In genomic region chr3:17195192-17195611, GRCh38 we compare ENCODE assay signal across 8 cellular contexts.
A peak's percentile ranks its signal among the peaks of the same experiment; 100 is the strongest.
DNase-seq lines count a peak whose midpoint lies in the region; ATAC-seq and TF ChIP-seq lines count a peak whose summit lies in the region.

No MANE protein-coding gene starts in this region.

- peak overlapping the region; percentile 50 to 77 (median 65) for H3K4me2 ChIP-seq in BLaER1 treated with 17β-estradiol and CSF1 and Interleukin-3, amounts not matched to agents 10 nM and 100 nM

- whole genome bisulfite sequencing in suprapubic skin, result 17% methylated on average over 3 of the region's 3 CpGs

- no peaks in the 10 kb centered on the region for H3K9me3 Mint-ChIP-seq in CD8-positive, alpha-beta memory T cell

- peak overlapping the region in 7 of 11 experiments; percentile 6 to 63 (median 52); a peak in 11 of 22 replicates for H3K9ac ChIP-seq in BLaER1 treated with 17β-estradiol and CSF1 and Interleukin-3, amounts not matched to agents 10 nM and 100 nM

- H3K4me3 ChIP-seq in BLaER1 treated with 17β-estradiol and CSF1 and Interleukin-3, amounts not matched to agents 10 nM and 100 nM, result no peak overlapping the region
- no peak overlapping the region for H3K4me3 ChIP-seq in foreskin fibroblast (ENCODE audit: low read depth in 1 of 2, low read length in 2 of 2)
- H3K4me3 ChIP-seq in suprapubic skin, result no peak overlapping the region
- no peak overlapping the region for H3K4me3 ChIP-seq in CD8-positive, alpha-beta memory T cell (ENCODE audit: low read length)

- no peaks in the 10 kb centered on the region for H3K27me3 Mint-ChIP-seq in CD8-positive, alpha-beta memory T cell

- peaks cover 2 to 25% (median 7%) of the 10 kb centered on the region in 11 experiments; a peak in 11 of 22 replicates for H3K36me3 ChIP-seq in BLaER1 treated with 17β-estradiol and CSF1 and Interleukin-3, amounts not matched to agents 10 nM and 100 nM
- H3K36me3 ChIP-seq in suprapubic skin, result no peaks in the 10 kb centered on the region
- H3K36me3 ChIP-seq in CD8-positive, alpha-beta memory T cell (ENCODE audit: insufficient read depth, low read length), result no peaks in the 10 kb centered on the region

- H3K4me1 ChIP-seq in BLaER1 treated with 17β-estradiol and CSF1 and Interleukin-3, amounts not matched to agents 10 nM and 100 nM, result peaks cover 60 to 69% (median 66%) of the 10 kb centered on the region in 10 experiments
- H3K4me1 ChIP-seq in suprapubic skin, result peaks cover 11% of the 10 kb centered on the region
- no peaks in the 10 kb centered on the region for H3K4me1 ChIP-seq in CD8-positive, alpha-beta memory T cell (ENCODE audit: insufficient read depth, low read length)

- H3K27ac Mint-ChIP-seq in CD8-positive, alpha-beta memory T cell, result peak overlapping the region in 2 of 8 donors; percentile 0 to 19

- peaks cover 16 to 30% (median 18%) of the 10 kb centered on the region in 3 donors for H3K4me1 Mint-ChIP-seq in CD8-positive, alpha-beta memory T cell

- no peak for TF ChIP-seq EP300 in suprapubic skin (IDR thresholded peaks at IDR 0.05)

- H3K9me3 ChIP-seq in BLaER1 treated with 17β-estradiol and CSF1 and Interleukin-3, amounts not matched to agents 10 nM and 100 nM (replicated peaks in 1 of 11), result peaks cover 0 to 10% (median 2%) of the 10 kb centered on the region in 11 experiments; a peak in 6 of 22 replicates
- H3K9me3 ChIP-seq in suprapubic skin, result no peaks in the 10 kb centered on the region
- no peaks in the 10 kb centered on the region for H3K9me3 ChIP-seq in CD8-positive, alpha-beta memory T cell (ENCODE audit: low read length)

- no peaks in the 10 kb centered on the region for H3K27me3 ChIP-seq in BLaER1 treated with 17β-estradiol and CSF1 and Interleukin-3, amounts not matched to agents 10 nM and 100 nM
- H3K27me3 ChIP-seq in suprapubic skin, result no peaks in the 10 kb centered on the region
- H3K27me3 ChIP-seq in CD8-positive, alpha-beta memory T cell (ENCODE audit: insufficient read depth, low read length, poor library complexity, severe bottlenecking), result no peaks in the 10 kb centered on the region

- peak overlapping the region in 9 of 11 experiments; percentile 18 to 81 (median 72); a peak in 17 of 22 replicates for H3K27ac ChIP-seq in BLaER1 treated with 17β-estradiol and CSF1 and Interleukin-3, amounts not matched to agents 10 nM and 100 nM
- H3K27ac ChIP-seq in suprapubic skin, result no peak overlapping the region
- no peak overlapping the region for H3K27ac ChIP-seq in CD8-positive, alpha-beta memory T cell (ENCODE audit: low read depth, low read length)

- CTCF ChIA-PET in CD8-positive, alpha-beta memory T cell (lab: Charles Lee), result interaction anchor here (1.6 kb wide), 1 partner anchor 19 kb away, joined by 3 read pairs; no protein-coding TSS in a partner anchor

- POLR2A ChIA-PET in CD8-positive, alpha-beta memory T cell (lab: Charles Lee), result no interaction called here

- TF ChIP-seq POLR2A in suprapubic skin (IDR thresholded peaks at IDR 0.05), result no peak

- H3K36me3 Mint-ChIP-seq in CD8-positive, alpha-beta memory T cell, result peaks cover 4 to 8% (median 6%) of the 10 kb centered on the region in 3 donors

- TF ChIP-seq CTCF in foreskin fibroblast (IDR thresholded peaks at IDR 0.05; ENCODE audit: low read depth, low read length) (no peak), suprapubic skin (IDR thresholded peaks at IDR 0.05) (no peak)

- H4K20me1 ChIP-seq in BLaER1 treated with 17β-estradiol and CSF1 and Interleukin-3, amounts not matched to agents 10 nM and 100 nM, result no peaks in the 10 kb centered on the region

- peak; percentile 93 for ATAC-seq in GM18867 (IDR thresholded peaks at IDR 0.05; ENCODE audit: unreplicated experiment)
- ATAC-seq in HG02970 (IDR thresholded peaks at IDR 0.05; ENCODE audit: low FRiP score, unreplicated experiment), result peak; percentile 81

- peak; percentile 75 for DNase-seq in NCI-H82 treated with DMSO at 0.1 percent for 48 hours (lab: John Stamatoyannopoulos, UW; ENCODE audit: unreplicated experiment)
- peak; percentile 34 to 67 for DNase-seq in foreskin fibroblast
- DNase-seq in suprapubic skin (ENCODE audit: low spot score in 2 of 2), result no peak
- no peak for DNase-seq in NCI-H187 treated with DMSO at 0.1 percent for 48 hours (lab: John Stamatoyannopoulos, UW)
- no peak for DNase-seq in CD8-positive, alpha-beta memory T cell

- H3K4me3 Mint-ChIP-seq in CD8-positive, alpha-beta memory T cell, result no peak overlapping the region

Comparison
In these comparisons a context has a peak if more than half of its experiments do, and no peak if none do; other contexts are left out.
1. H3K27ac ChIP-seq: peak in BLaER1 treated with 17β-estradiol and CSF1 and Interleukin-3, amounts not matched to agents 10 nM and 100 nM (9 of 11); none in suprapubic skin (single experiment) and CD8-positive, alpha-beta memory T cell (single experiment).
2. DNase-seq: peak in NCI-H82 treated with DMSO at 0.1 percent for 48 hours (single experiment) and foreskin fibroblast (2 of 2); none in suprapubic skin (0 of 2), NCI-H187 treated with DMSO at 0.1 percent for 48 hours (single experiment) and CD8-positive, alpha-beta memory T cell (0 of 5).